Comparison of ENCODE assay signal across 8 cellular contexts in the genomic region with DNA sequence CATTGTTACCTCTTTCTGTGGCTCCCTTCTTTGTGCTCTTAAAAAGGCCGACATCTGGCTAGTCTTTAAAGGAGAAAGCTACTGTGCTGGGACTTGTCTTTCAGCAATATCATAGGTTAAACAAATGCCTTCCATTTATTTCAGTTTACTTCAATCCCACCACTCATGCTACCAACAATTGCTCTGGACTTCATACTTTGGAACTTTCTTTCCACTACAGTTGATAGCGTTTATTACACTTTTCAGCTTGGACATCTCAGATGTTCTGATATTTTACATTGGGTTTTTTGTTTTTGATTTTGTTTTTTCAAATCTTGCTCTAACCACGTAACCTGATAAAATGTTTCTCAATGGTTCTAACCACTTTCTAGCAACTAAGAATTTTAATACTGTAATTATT. TPM values are rescaled to one million over a fixed set of nuclear protein-coding genes. Genes with fewer than 3 reads are reported as not detected.
DNase-seq lines count a peak whose midpoint lies in the region; ATAC-seq and TF ChIP-seq lines count a peak whose summit lies in the region.

No MANE protein-coding gene starts in this region.

- H3K4me1 Mint-ChIP-seq in nephron progenitor cell: peaks cover 55% of the 10 kb centered on the region

- H3K4me3 ChIP-seq in BJ (ENCODE audit: low read depth, low read length) (peak overlapping the region; percentile 96), coronary artery (peak overlapping the region; percentile 91), lower leg skin (ENCODE audit: low read depth, poor library complexity, severe bottlenecking) (no peak overlapping the region)

- peak overlapping the region; percentile 100 for H3K27ac Mint-ChIP-seq in nephron progenitor cell

- no peaks in the 10 kb centered on the region for H3K36me3 ChIP-seq in BJ (ENCODE audit: control insufficient read depth, insufficient read depth, low read length)

- TF ChIP-seq CTCF in BJ (IDR thresholded peaks at IDR 0.05; ENCODE audit: insufficient read depth, low read depth, low read length) (no peak), coronary artery (IDR thresholded peaks at IDR 0.05) (no peak), nephron progenitor cell (IDR thresholded peaks at IDR 0.05) (no peak), lower leg skin (IDR thresholded peaks at IDR 0.05) (no peak)

- intact Hi-C loops in lower leg skin (cut with DNase I; ENCODE audit: low total_unique reads): no loop called here

- no peaks in the 10 kb centered on the region for H3K9me3 Mint-ChIP-seq in nephron progenitor cell

- no peak for DNase-seq in BJ (ENCODE audit: low read depth)
- peak; percentile 14 for DNase-seq in M059J (ENCODE audit: low read depth)
- DNase-seq in coronary artery (ENCODE audit: low spot score): no peak
- DNase-seq in nephron progenitor cell: no peak
- DNase-seq in lower leg skin (ENCODE audit: low spot score in 2 of 2): no peak
- no peak for DNase-seq in NAMALWA (ENCODE audit: low spot score)
- no peak for DNase-seq in NCI-H2196 treated with DMSO at 0.1 percent for 48 hours (lab: John Stamatoyannopoulos, UW; ENCODE audit: unreplicated experiment)

- 45 to 50% methylated on average over 3 of the region's 3 CpGs for WGBS in lower leg skin, 2 donors

- H3K36me3 Mint-ChIP-seq in nephron progenitor cell (ENCODE audit: low read depth): peaks cover 7% of the 10 kb centered on the region

- H3K27me3 ChIP-seq in BJ (ENCODE audit: control insufficient read depth, insufficient read depth, low read length): no peaks in the 10 kb centered on the region

- peak overlapping the region; percentile 98 for H3K4me3 Mint-ChIP-seq in nephron progenitor cell

- peaks cover 2% of the 10 kb centered on the region for H3K27me3 Mint-ChIP-seq in nephron progenitor cell (ENCODE audit: low read depth, poor library complexity)

- CTCF ChIA-PET in BJ (lab: Yijun Ruan, JAX): interaction anchor here (0.8 to 1.3 kb wide), 3 partner anchors 9 to 358 kb away, joined by 3 to 7 read pairs (median 3); no protein-coding TSS in a partner anchor

- ATAC-seq in HG03196 (IDR thresholded peaks at IDR 0.05; ENCODE audit: unreplicated experiment): no peak

- POLR2A ChIA-PET in BJ (lab: Charles Lee): no interaction called here

- H3K27ac ChIP-seq in coronary artery: peak overlapping the region; percentile 98 to 99

- TF ChIP-seq POLR2A in lower leg skin (IDR thresholded peaks at IDR 0.05): no peak

RNA-seq across cellular contexts. Expression of gene CBLB, which starts 1.2 kb away (rescaled TPM):
- 19.3 and 25.3 TPM in 2 replicates for polyA plus RNA-seq in BJ (2011; rRNA removed)
- polyA minus RNA-seq in BJ (2011; rRNA and poly(A)+ RNA removed): 24.7 and 31.0 TPM in 2 replicates
- total RNA-seq in M059J (2014; rRNA removed; shearing (Covaris generic)): 11.0 and 11.4 TPM in 2 replicates
- 10 to 100 TPM; 17.0 to 33.8 (median 23.0) TPM for total RNA-seq in lower leg skin
